ENCODE assay signal across 1 cellular context in genomic region chr2:117989854-117990438, GRCh38.
TF ChIP-seq lines count a peak whose summit lies in the region.

No MANE protein-coding gene starts in this region.

TF ChIP-seq in K562, 482 proteins besides CTCF, POLR2A, EP300 and RAD21 (continued from another document):
- TF ChIP-seq MAFG (tag; conservative IDR thresholded peaks at IDR 0.05) (0 out of 2 replicates have a peak, but pooled peaks have one; percentile 15), THRAP3 (IDR thresholded peaks at IDR 0.05; ENCODE audit: borderline replicate concordance) (no peak)
